Comparison of ENCODE assay signal across 16 cellular contexts in the genomic region with DNA sequence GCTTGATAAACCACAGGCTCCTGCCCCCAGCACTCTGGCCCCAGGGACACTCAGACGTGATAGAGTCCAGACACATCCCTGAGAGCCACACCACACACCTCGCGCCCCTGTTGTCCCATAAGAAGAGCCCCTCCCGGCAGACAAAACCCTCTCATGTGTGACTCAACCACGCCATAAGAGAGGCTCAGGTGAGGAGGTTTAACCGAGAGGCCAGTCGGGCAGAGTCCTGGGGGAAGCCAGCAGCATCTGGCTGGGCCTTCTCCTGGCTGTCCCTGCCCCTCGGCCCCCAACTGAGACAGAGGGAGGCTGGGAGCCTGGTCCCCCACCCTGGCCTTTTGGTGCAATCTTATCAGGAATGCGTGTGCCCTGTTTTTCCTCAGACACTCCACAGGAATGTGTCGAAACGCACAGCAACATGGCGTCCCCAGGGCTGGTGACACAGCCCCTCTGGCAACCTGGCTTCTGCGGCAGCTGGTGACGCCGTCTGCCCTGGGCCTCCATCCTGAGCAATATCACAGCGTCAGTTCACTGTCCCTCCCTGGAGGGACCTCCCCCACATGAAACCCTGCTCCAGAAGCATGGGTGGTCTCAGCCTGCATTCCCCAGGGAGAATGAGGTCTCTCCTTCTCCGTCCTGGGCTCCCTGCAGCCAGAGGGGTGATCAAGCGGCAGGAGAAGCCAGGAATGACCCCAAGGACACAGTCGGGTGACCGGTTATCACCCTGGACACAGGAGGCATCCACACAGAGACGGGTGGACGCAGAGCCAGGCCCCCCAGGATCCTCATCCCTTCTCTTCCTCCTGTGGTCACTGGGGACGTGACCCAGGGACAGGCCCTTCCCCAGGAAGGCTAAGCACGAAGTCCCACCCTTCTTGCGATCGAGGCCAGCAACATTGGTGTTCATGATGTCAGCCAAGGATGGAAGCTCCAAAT.
DNase-seq lines count a peak whose midpoint lies in the region; ATAC-seq and TF ChIP-seq lines count a peak whose summit lies in the region.
"Had no signal": no experiment of that assay in that cellular context is flagged by ENCODE, and none has a peak within 500 bp of the region (broad histone marks: within the 10 kb centered on the region; RNA-seq: fewer than 3 reads in every experiment).

No MANE protein-coding gene starts in this region.

- H3K27me3 ChIP-seq in heart left ventricle (no peaks in the 10 kb centered on the region), dorsolateral prefrontal cortex (peaks cover 0 to 4% (median 0%) of the 10 kb centered on the region in 45 donors)

- 67 to 77% (median 73%) methylated on average over 20 to 26 of the region's 26 CpGs for WGBS in heart left ventricle, 4 donors

- H3K36me3 Mint-ChIP-seq in neural crest cell (ENCODE audit: low read depth) (no peaks in the 10 kb centered on the region), T-cell (no peaks in the 10 kb centered on the region)

- H3K9me3 ChIP-seq in heart left ventricle: no peaks in the 10 kb centered on the region

- H3K4me1 ChIP-seq in heart left ventricle: peaks cover 0 to 27% (median 9%) of the 10 kb centered on the region in 12 donors

- POLR2A ChIA-PET in T-cell (lab: Charles Lee): no interaction called here

- H3K27ac ChIP-seq in heart left ventricle (no peak overlapping the region), dorsolateral prefrontal cortex (no peak overlapping the region)

- no peaks in the 10 kb centered on the region for H3K36me3 ChIP-seq in heart left ventricle

- H3K27ac Mint-ChIP-seq in neural crest cell (ENCODE audit: unreplicated experiment): peak overlapping the region; percentile 76
- no peak overlapping the region for H3K27ac Mint-ChIP-seq in T-cell
- H3K27ac Mint-ChIP-seq: CD14-positive monocyte had no signal

- H3K9me3 Mint-ChIP-seq in neural crest cell (peaks cover 12% of the 10 kb centered on the region), T-cell (peaks cover 0 to 14% (median 11%) of the 10 kb centered on the region in 3 donors)

- CTCF ChIA-PET in T-cell (lab: Charles Lee): no interaction called here

- H3K4me3 ChIP-seq in heart left ventricle: no peak overlapping the region
- H3K4me3 ChIP-seq in dorsolateral prefrontal cortex: no peak overlapping the region

- TF ChIP-seq POLR2A in heart left ventricle (IDR thresholded peaks at IDR 0.05): no peak

- H3K4me3 Mint-ChIP-seq in neural crest cell (no peak overlapping the region), T-cell (no peak overlapping the region)
- H3K4me3 Mint-ChIP-seq: CD14-positive monocyte had no signal

- TF ChIP-seq CTCF in heart left ventricle (IDR thresholded peaks at IDR 0.05): no peak
- no peak for TF ChIP-seq CTCF in neural crest cell (conservative IDR thresholded peaks at IDR 0.05)
- TF ChIP-seq CTCF in dorsolateral prefrontal cortex (IDR thresholded peaks at IDR 0.05 in 54 of 56, conservative IDR thresholded peaks at IDR 0.05 in 2 of 56; ENCODE audit: low read depth in 1 of 56, partially characterized antibody in 56 of 56): no peak

- H3K4me1 Mint-ChIP-seq in neural crest cell: peaks cover 55% of the 10 kb centered on the region
- no peaks in the 10 kb centered on the region for H3K4me1 Mint-ChIP-seq in T-cell
- H3K4me1 Mint-ChIP-seq: CD14-positive monocyte had no signal

- DNase-seq in heart left ventricle (peak in 1 of 5 donors; percentile 42), cardiac septum (ENCODE audit: low spot score) (no peak), islet precursor cell (peak; percentile 97), neural crest cell (ENCODE audit: low read depth, low spot score) (no peak), dorsolateral prefrontal cortex (no peak), NCI-H1694 treated with DMSO at 0.1 percent for 48 hours (lab: John Stamatoyannopoulos, UW) (no peak), T-cell (no peak)
- DNase-seq: DMS53, H7, IMR-90, Kasumi-1, NCI-H1105 treated with DMSO at 0.1 percent for 48 hours, NCI-H187 treated with DMSO at 0.1 percent for 48 hours, NCI-H510A treated with DMSO at 0.1 percent for 48 hours had no signal

- H3K27me3 Mint-ChIP-seq in neural crest cell (ENCODE audit: low read depth): peaks cover 9% of the 10 kb centered on the region
- H3K27me3 Mint-ChIP-seq in T-cell: peaks cover 11 to 12% of the 10 kb centered on the region in 2 donors

- ATAC-seq in heart left ventricle (peak in 3 of 4 donors; percentile 63 to 66 (median 64)), T-cell (replicated peaks in 1 of 4) (no peak), GM18517 (IDR thresholded peaks at IDR 0.05; ENCODE audit: unreplicated experiment) (no peak)

- intact Hi-C loops in heart left ventricle (cut with DNase I) (loop anchor here in 1 of 10 donors (5.0 kb wide), 1 partner anchor 157 kb away; a partner anchor contains a TSS), cardiac septum (cut with DNase I) (no loop called here), dorsolateral prefrontal cortex (cut with DNase I) (loop anchor here in 1 of 2 donors (5.0 kb wide), 1 partner anchor 173 kb away; no protein-coding TSS in a partner anchor)

Comparison
In these comparisons a context has a peak if more than half of its experiments do, and no peak if none do; other contexts are left out.
1. ATAC-seq: peak in heart left ventricle (3 of 4); none in T-cell (0 of 4) and GM18517 (single experiment).